25 cellular contexts compared by ENCODE assay signal in the genomic region with DNA sequence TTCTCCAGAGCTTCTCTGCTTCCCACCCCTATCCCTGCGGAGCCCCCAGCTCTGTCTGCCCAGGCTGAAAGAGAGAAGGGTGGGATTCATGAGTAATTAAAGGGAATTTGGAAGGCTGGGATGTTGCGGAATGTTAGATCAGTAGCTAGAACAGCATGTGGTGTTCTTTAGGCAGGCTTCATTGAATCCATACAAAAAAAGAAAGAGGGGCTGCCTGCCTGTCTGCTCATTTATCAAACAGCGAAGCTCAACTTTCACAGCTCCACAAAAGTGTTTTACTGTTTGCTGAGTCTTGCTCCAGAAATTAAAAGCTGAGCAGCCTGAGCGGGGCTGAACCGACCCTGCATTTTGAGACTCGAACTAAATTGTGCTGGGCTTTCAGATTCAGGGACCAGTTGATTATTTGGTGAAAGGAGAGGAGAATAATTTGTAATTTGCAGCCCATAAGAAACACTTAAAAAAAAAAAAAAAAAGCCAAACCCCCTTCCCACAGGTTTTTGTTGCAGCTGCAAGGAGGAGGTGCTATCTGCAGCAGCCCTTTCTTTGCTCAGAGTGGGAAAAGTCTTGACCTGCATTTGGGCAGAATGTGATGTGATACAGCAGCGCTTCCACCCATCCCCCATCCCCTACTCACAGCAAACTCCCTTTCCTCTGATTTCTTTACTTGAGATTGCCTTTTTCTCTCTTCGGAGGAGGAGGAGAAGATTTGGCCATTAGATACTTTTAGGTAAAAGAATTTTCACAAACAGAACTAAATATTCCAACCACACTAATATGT.
DNase-seq lines count a peak whose midpoint lies in the region; ATAC-seq and TF ChIP-seq lines count a peak whose summit lies in the region.
"Had no signal": no experiment of that assay in that cellular context is flagged by ENCODE, and none has a peak within 500 bp of the region (broad histone marks: within the 10 kb centered on the region; RNA-seq: fewer than 3 reads in every experiment).

No MANE protein-coding gene starts in this region.

- no peak for TF ChIP-seq CTCF in gastrocnemius medialis (IDR thresholded peaks at IDR 0.05 in 4 of 5, conservative IDR thresholded peaks at IDR 0.05 in 1 of 5)

- TF ChIP-seq POLR2A in gastrocnemius medialis (IDR thresholded peaks at IDR 0.05) = no peak

- H3K9me3 ChIP-seq in gastrocnemius medialis = no peaks in the 10 kb centered on the region
- H3K9me3 ChIP-seq: colonic mucosa, left lung, mucosa of descending colon, spleen, thyroid gland had no signal

- in situ Hi-C loops in gastrocnemius medialis (cut with MboI; ENCODE audit: low sequenced_read_pairs in 4 of 4) = no loop called here

- no peaks in the 10 kb centered on the region for H3K36me3 Mint-ChIP-seq in stimulated activated memory B cell treated with anti-CD40 and anti-IgM and Interleukin-4, amounts not matched to agents 10 μg/mL and 1 μg/mL and 100 μg/mL, for 72 hours
- H3K36me3 Mint-ChIP-seq: activated naive CD8-positive, alpha-beta T cell treated with anti-CD3 and anti-CD28 coated beads for 36 hours had no signal

- H3K4me1 ChIP-seq in gastrocnemius medialis = no peaks in the 10 kb centered on the region
- H3K4me1 ChIP-seq: colonic mucosa, left lung, spleen, thyroid gland had no signal

- no peak overlapping the region for H3K4me3 Mint-ChIP-seq in stimulated activated memory B cell treated with anti-CD40 and anti-IgM and Interleukin-4, amounts not matched to agents 10 μg/mL and 1 μg/mL and 100 μg/mL, for 72 hours
- H3K4me3 Mint-ChIP-seq: activated naive CD8-positive, alpha-beta T cell treated with anti-CD3 and anti-CD28 coated beads for 36 hours; CD8-positive, alpha-beta memory T cell had no signal

- no peaks in the 10 kb centered on the region for H3K36me3 ChIP-seq in gastrocnemius medialis
- H3K36me3 ChIP-seq: colonic mucosa, left lung, spleen, thyroid gland had no signal

- no peak overlapping the region for H3K4me3 ChIP-seq in gastrocnemius medialis
- H3K4me3 ChIP-seq: colonic mucosa, left lung, mucosa of descending colon, spleen, thyroid gland had no signal

- ATAC-seq in stimulated activated memory B cell treated with anti-CD40 and anti-IgM and Interleukin-4, amounts not matched to agents 10 μg/mL and 1 μg/mL and 100 μg/mL, for 72 hours = no peak
- ATAC-seq in gastrocnemius medialis = no peak
- ATAC-seq: left lung; mucosa of descending colon; stimulated activated naive CD8-positive, alpha-beta T cell treated with anti-CD3 and anti-CD28 coated beads, Interleukin-15, Interleukin-2, amounts not matched to agents 100 U/mL and 50 U/mL, for 24 hours had no signal

- H3K27ac Mint-ChIP-seq in stimulated activated memory B cell treated with anti-CD40 and anti-IgM and Interleukin-4, amounts not matched to agents 10 μg/mL and 1 μg/mL and 100 μg/mL, for 72 hours = peak overlapping the region; percentile 18
- H3K27ac Mint-ChIP-seq: activated naive CD8-positive, alpha-beta T cell treated with anti-CD3 and anti-CD28 coated beads for 36 hours had no signal

- H3K9me3 Mint-ChIP-seq in stimulated activated memory B cell treated with anti-CD40 and anti-IgM and Interleukin-4, amounts not matched to agents 10 μg/mL and 1 μg/mL and 100 μg/mL, for 72 hours = no peaks in the 10 kb centered on the region
- H3K9me3 Mint-ChIP-seq: activated naive CD8-positive, alpha-beta T cell treated with anti-CD3 and anti-CD28 coated beads for 36 hours; CD8-positive, alpha-beta memory T cell had no signal

- peaks cover 12% of the 10 kb centered on the region for H3K4me1 Mint-ChIP-seq in stimulated activated memory B cell treated with anti-CD40 and anti-IgM and Interleukin-4, amounts not matched to agents 10 μg/mL and 1 μg/mL and 100 μg/mL, for 72 hours
- H3K4me1 Mint-ChIP-seq: activated naive CD8-positive, alpha-beta T cell treated with anti-CD3 and anti-CD28 coated beads for 36 hours; CD8-positive, alpha-beta memory T cell had no signal

- peaks cover 0 to 15% (median 9%) of the 10 kb centered on the region in 3 donors for H3K27me3 ChIP-seq in gastrocnemius medialis
- H3K27me3 ChIP-seq: colonic mucosa, thyroid gland had no signal

- DNase-seq in DMS 273 (lab: John Stamatoyannopoulos, UW; ENCODE audit: unreplicated experiment) = peak; percentile 4
- no peak for DNase-seq in DMS 273 treated with DMSO at 0.1 percent for 48 hours (lab: John Stamatoyannopoulos, UW)
- peak; percentile 77 for DNase-seq in left kidney (ENCODE audit: low read depth, low spot score)
- DNase-seq in NCI-H1694 (lab: John Stamatoyannopoulos, UW) = no peak
- DNase-seq in gastrocnemius medialis = no peak
- no peak for DNase-seq in COR-L47 (lab: John Stamatoyannopoulos, UW)
- DNase-seq: activated CD4-positive, alpha-beta T cell treated with anti-CD3 and anti-CD28 coated beads, Interleukin-2, amount 50 U/mL, for 1 hour; activated naive CD8-positive, alpha-beta T cell treated with anti-CD3 and anti-CD28 coated beads for 36 hours; CD8-positive, alpha-beta memory T cell; colonic mucosa; DND-41; Kasumi-1; left lung; mucosa of descending colon; NCI-H187; NCI-H510A treated with DMSO at 0.1 percent for 48 hours; spleen; stimulated activated CD4-positive, alpha-beta T cell treated with anti-CD3 and anti-CD28 coated beads, Interleukin-4, amount 100 ng/mL, for 24 hours; stimulated activated naive CD8-positive, alpha-beta T cell treated with anti-CD3 and anti-CD28 coated beads, Interleukin-15, Interleukin-2, amounts not matched to agents 100 U/mL and 50 U/mL, for 24 hours; T-helper 2 cell had no signal

- H3K27ac ChIP-seq in cingulate gyrus (ENCODE audit: low read depth, low read length) (peak overlapping the region; percentile 49), gastrocnemius medialis (no peak overlapping the region)
- H3K27ac ChIP-seq: 22Rv1, colonic mucosa, left lung, spleen, thyroid gland, VCaP had no signal

- H3K27me3 Mint-ChIP-seq in stimulated activated memory B cell treated with anti-CD40 and anti-IgM and Interleukin-4, amounts not matched to agents 10 μg/mL and 1 μg/mL and 100 μg/mL, for 72 hours = peaks cover 73% of the 10 kb centered on the region

- intact Hi-C loops in gastrocnemius medialis (cut with DNase I; ENCODE audit: low total_unique reads) = no loop called here

Comparison
In these comparisons a context has a peak if more than half of its experiments do, and no peak if none do; other contexts are left out.
1. DNase-seq: peak in DMS 273 (single experiment) and left kidney (single experiment); none in DMS 273 treated with DMSO at 0.1 percent for 48 hours (single experiment), NCI-H1694 (single experiment), gastrocnemius medialis (0 of 2) and COR-L47 (single experiment).